Comparison of ENCODE assay signal across 1 cellular context in genomic region chr1:36702963-36703362, GRCh38.
"Had no signal": no experiment of that assay in that cellular context is flagged by ENCODE, and none has a peak within 500 bp of the region (broad histone marks: within the 10 kb centered on the region; RNA-seq: fewer than 3 reads in every experiment).

No MANE protein-coding gene starts in this region.

- H3K27ac ChIP-seq: RWPE1 had no signal
